ENCODE assay signal across 1 cellular context in the genomic region with DNA sequence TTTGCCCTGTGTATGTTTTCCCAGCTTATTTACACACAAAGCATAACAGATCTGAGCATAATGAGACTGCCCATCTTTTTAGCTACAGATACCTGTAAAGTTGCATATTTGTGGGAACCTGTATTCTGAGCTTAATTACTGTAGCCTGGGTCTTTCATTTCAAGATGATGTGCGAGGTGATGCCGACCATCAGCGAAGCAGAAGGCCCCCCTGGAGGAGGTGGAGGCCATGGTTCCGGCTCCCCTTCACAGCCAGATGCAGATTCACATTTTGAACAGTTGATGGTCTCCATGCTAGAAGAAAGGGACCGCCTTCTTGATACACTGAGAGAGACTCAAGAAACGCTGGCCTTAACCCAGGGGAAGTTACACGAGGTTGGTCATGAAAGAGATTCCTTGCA.
TF ChIP-seq lines count a peak whose summit lies in the region.

No MANE protein-coding gene starts in this region.

TF ChIP-seq in GM23338, 12 proteins besides CTCF, POLR2A, EP300 and RAD21 (continued from another document):
- TF ChIP-seq, protein P1, sequence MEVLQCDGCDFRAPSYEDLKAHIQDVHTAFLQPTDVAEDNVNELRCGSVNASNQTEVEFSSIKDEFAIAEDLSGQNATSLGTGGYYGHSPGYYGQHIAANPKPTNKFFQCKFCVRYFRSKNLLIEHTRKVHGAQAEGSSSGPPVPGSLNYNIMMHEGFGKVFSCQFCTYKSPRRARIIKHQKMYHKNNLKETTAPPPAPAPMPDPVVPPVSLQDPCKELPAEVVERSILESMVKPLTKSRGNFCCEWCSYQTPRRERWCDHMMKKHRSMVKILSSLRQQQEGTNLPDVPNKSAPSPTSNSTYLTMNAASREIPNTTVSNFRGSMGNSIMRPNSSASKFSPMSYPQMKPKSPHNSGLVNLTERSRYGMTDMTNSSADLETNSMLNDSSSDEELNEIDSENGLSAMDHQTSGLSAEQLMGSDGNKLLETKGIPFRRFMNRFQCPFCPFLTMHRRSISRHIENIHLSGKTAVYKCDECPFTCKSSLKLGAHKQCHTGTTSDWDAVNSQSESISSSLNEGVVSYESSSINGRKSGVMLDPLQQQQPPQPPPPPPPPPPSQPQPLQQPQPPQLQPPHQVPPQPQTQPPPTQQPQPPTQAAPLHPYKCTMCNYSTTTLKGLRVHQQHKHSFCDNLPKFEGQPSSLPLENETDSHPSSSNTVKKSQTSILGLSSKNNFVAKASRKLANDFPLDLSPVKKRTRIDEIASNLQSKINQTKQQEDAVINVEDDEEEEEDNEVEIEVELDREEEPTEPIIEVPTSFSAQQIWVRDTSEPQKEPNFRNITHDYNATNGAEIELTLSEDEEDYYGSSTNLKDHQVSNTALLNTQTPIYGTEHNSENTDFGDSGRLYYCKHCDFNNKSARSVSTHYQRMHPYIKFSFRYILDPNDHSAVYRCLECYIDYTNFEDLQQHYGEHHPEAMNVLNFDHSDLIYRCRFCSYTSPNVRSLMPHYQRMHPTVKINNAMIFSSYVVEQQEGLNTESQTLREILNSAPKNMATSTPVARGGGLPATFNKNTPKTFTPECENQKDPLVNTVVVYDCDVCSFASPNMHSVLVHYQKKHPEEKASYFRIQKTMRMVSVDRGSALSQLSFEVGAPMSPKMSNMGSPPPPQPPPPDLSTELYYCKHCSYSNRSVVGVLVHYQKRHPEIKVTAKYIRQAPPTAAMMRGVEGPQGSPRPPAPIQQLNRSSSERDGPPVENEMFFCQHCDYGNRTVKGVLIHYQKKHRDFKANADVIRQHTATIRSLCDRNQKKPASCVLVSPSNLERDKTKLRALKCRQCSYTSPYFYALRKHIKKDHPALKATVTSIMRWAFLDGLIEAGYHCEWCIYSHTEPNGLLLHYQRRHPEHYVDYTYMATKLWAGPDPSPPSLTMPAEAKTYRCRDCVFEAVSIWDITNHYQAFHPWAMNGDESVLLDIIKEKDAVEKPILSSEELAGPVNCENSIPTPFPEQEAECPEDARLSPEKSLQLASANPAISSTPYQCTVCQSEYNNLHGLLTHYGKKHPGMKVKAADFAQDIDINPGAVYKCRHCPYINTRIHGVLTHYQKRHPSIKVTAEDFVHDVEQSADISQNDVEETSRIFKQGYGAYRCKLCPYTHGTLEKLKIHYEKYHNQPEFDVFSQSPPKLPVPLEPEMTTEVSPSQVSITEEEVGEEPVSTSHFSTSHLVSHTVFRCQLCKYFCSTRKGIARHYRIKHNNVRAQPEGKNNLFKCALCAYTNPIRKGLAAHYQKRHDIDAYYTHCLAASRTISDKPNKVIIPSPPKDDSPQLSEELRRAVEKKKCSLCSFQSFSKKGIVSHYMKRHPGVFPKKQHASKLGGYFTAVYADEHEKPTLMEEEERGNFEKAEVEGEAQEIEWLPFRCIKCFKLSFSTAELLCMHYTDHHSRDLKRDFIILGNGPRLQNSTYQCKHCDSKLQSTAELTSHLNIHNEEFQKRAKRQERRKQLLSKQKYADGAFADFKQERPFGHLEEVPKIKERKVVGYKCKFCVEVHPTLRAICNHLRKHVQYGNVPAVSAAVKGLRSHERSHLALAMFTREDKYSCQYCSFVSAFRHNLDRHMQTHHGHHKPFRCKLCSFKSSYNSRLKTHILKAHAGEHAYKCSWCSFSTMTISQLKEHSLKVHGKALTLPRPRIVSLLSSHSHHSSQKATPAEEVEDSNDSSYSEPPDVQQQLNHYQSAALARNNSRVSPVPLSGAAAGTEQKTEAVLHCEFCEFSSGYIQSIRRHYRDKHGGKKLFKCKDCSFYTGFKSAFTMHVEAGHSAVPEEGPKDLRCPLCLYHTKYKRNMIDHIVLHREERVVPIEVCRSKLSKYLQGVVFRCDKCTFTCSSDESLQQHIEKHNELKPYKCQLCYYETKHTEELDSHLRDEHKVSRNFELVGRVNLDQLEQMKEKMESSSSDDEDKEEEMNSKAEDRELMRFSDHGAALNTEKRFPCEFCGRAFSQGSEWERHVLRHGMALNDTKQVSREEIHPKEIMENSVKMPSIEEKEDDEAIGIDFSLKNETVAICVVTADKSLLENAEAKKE (CRISPR knock-in tag; IDR thresholded peaks at IDR 0.05), result no peak
- no peak for TF ChIP-seq EZH2phosphoT487 (IDR thresholded peaks at IDR 0.05; ENCODE audit: unreplicated experiment)
TF ChIP-seq in GM23338: peak in this region for 0.
